In the genomic region with DNA sequence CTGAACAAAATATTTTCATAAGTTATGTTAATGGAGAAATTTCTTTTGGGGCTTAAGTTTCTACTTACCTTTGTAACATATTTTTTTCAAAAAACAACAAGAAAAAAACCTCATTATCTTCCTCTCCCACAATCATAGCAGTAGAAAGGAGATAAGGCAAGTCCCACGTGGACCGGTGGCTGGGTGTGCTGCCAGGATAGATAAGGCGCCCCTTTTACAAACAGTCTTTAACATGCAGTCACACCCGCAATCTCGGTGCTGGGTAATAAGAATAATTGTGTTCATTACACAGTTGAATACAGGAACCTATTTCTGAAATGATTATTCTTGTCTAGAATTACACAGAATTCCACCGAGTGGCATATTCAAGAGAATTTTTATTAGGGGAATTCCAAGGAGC, we compare ENCODE assay signal across 25 cellular contexts.
"Had no signal": no experiment of that assay in that cellular context is flagged by ENCODE, and none has a peak within 500 bp of the region (broad histone marks: within the 10 kb centered on the region; RNA-seq: fewer than 3 reads in every experiment).

No MANE protein-coding gene starts in this region.

- H3K9me3 ChIP-seq: heart right ventricle, lower lobe of right lung, uterus had no signal

- H3K9me3 Mint-ChIP-seq: activated T-cell treated with anti-CD3 and anti-CD28 coated beads, Interleukin-2, amount 50 U/mL, for 4 hours; activated T-helper 2 cell treated with anti-CD3 and anti-CD28 coated beads, Interferon-gamma antibody, Interleukin-2, Interleukin-4, amounts not matched to agents 10 μg/mL and 5 μg/mL and 100 μg/mL, durations not matched to agents 14 hours and 24 hours and 36 hours had no signal

- H2AFZ ChIP-seq: parathyroid adenoma had no signal

- H3K4me3 ChIP-seq: coronary artery, heart right ventricle, lower lobe of right lung, uterus had no signal

- FAIRE-seq: bronchial epithelial cell, kidney, TTC549 had no signal

- H3K4me3 Mint-ChIP-seq: activated naive CD8-positive, alpha-beta T cell treated with anti-CD3 and anti-CD28 coated beads for 36 hours; activated T-cell treated with anti-CD3 and anti-CD28 coated beads, Interleukin-2, amount 50 U/mL, for 4 hours; endodermal cell; natural killer cell treated with Interleukin-12 subunit alpha and Interleukin-12 subunit beta and Interleukin-15 and Interleukin-18, amount 100 ng/mL, for 72 hours; stimulated activated naive CD8-positive, alpha-beta T cell treated with anti-CD3 and anti-CD28 coated beads, Interleukin-15, Interleukin-2, amounts not matched to agents 100 ng/mL and 50 ng/mL, for 24 hours; T-cell; T-helper 2 cell treated with Interferon-gamma antibody and Interleukin-4, amounts not matched to agents 5 μg/mL and 100 μg/mL, for 36 hours had no signal

- H3K79me2 ChIP-seq: parathyroid adenoma had no signal

- H3K9ac ChIP-seq: parathyroid adenoma had no signal

- H3K27me3 Mint-ChIP-seq: natural killer cell treated with Interleukin-12 subunit alpha and Interleukin-12 subunit beta and Interleukin-15 and Interleukin-18, amount 100 ng/mL, for 72 hours; stimulated activated naive CD8-positive, alpha-beta T cell treated with anti-CD3 and anti-CD28 coated beads, Interleukin-15, Interleukin-2, amounts not matched to agents 100 ng/mL and 50 ng/mL, for 24 hours had no signal

- H3K36me3 ChIP-seq: heart right ventricle, lower lobe of right lung, uterus had no signal

- H3K27ac Mint-ChIP-seq: activated naive CD8-positive, alpha-beta T cell treated with anti-CD3 and anti-CD28 coated beads for 36 hours; activated T-helper 2 cell treated with anti-CD3 and anti-CD28 coated beads, Interferon-gamma antibody, Interleukin-2, Interleukin-4, amounts not matched to agents 10 μg/mL and 5 μg/mL and 100 μg/mL, durations not matched to agents 14 hours and 24 hours and 36 hours; endodermal cell; natural killer cell treated with Interleukin-12 subunit alpha and Interleukin-12 subunit beta and Interleukin-15 and Interleukin-18, amount 100 ng/mL, for 72 hours; stimulated activated naive CD8-positive, alpha-beta T cell treated with anti-CD3 and anti-CD28 coated beads, Interleukin-15, Interleukin-2, amounts not matched to agents 100 ng/mL and 50 ng/mL, for 24 hours; T-cell; T-helper 2 cell treated with Interferon-gamma antibody and Interleukin-4, amounts not matched to agents 5 μg/mL and 100 μg/mL, for 36 hours had no signal

- ATAC-seq: activated T-cell treated with anti-CD3 and anti-CD28 coated beads, Interleukin-2, amount 50 U/mL, for 4 hours; heart right ventricle; left lobe of liver; lower lobe of right lung; natural killer cell treated with Interleukin-12 subunit alpha and Interleukin-12 subunit beta and Interleukin-15 and Interleukin-18, amount 100 ng/mL, for 72 hours; T-cell had no signal

- H3K36me3 Mint-ChIP-seq: activated naive CD8-positive, alpha-beta T cell treated with anti-CD3 and anti-CD28 coated beads for 36 hours; natural killer cell treated with Interleukin-12 subunit alpha and Interleukin-12 subunit beta and Interleukin-15 and Interleukin-18, amount 100 ng/mL, for 72 hours; T-cell had no signal

- H3K27ac ChIP-seq: coronary artery, heart right ventricle, lower lobe of right lung, parathyroid adenoma, uterus had no signal

- DNase-seq: activated CD4-positive, alpha-beta T cell treated with anti-CD3 and anti-CD28 coated beads for 4 hours; activated CD4-positive, alpha-beta T cell treated with anti-CD3 and anti-CD28 coated beads, Interleukin-2, amount 50 U/mL, for 48 hours; activated CD4-positive, CD25-positive, alpha-beta regulatory T cell; activated CD8-positive, alpha-beta memory T cell treated with anti-CD3 and anti-CD28 coated beads, Interleukin-2, amount 50 U/mL, for 48 hours; activated naive CD4-positive, alpha-beta T cell; activated naive CD8-positive, alpha-beta T cell treated with anti-CD3 and anti-CD28 coated beads for 36 hours; activated T-cell treated with anti-CD3 and anti-CD28 coated beads, Interleukin-2, amount 50 U/mL, for 4 hours; endodermal cell; heart right ventricle; kidney; lower lobe of right lung; right cardiac atrium; stimulated activated CD4-positive, alpha-beta T cell treated with anti-CD3 and anti-CD28 coated beads, Interleukin-1b, Interleukin-23, amount 100 ng/mL, for 48 hours; T-cell; trophoblast cell; uterus had no signal

- H3K27me3 ChIP-seq: uterus had no signal

- H3K4me1 ChIP-seq: lower lobe of right lung, parathyroid adenoma, uterus had no signal

- H3K4me1 Mint-ChIP-seq: activated naive CD8-positive, alpha-beta T cell treated with anti-CD3 and anti-CD28 coated beads for 36 hours; T-cell had no signal
